8 cellular contexts compared by ENCODE assay signal in the genomic region with DNA sequence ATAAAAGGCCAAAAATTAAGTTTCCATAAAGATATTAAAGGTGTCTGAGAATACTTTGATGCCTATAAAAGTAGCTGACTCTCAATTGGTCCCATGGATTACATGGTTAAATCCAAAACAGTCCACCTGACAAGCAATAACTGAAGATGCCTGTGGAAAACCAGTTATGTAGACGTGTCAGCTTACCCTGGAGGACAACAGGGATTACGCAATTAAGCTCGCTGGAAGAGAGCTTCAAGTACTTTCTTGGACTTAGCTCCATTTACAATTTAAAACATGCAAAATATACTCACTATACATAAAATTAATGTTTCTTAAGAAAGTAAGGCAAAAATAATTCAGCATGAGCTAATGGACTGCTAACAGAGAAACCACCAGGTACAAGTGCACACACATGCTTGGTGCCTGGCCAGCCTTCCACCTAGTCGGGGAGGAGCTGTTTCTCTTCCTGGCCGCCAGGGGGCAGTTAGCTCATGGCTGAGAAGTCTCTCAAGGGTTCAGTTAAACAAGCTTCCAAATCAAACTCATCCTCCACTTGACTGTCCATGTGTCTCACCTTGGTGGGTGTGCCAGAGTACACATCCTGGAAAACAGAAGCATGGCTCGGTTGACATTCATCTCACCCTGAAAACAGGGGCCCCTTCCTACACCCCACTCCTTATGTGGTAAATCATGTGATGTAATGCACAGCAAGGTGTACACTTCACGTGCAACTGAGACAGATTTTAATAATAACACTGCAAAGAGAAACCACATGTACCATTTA. TPM values are rescaled to one million over a fixed set of nuclear protein-coding genes. Genes with fewer than 3 reads are reported as not detected.
A peak's percentile ranks its signal among the peaks of the same experiment; 100 is the strongest.
DNase-seq lines count a peak whose midpoint lies in the region; ATAC-seq, FAIRE-seq and TF ChIP-seq lines count a peak whose summit lies in the region.

No MANE protein-coding gene starts in this region.

- H3K79me2 ChIP-seq in DND-41 (ENCODE audit: insufficient read depth, low read length): peaks cover 18% of the 10 kb centered on the region
- H3K79me2 ChIP-seq in HCT116 (ENCODE audit: insufficient read depth, low read length): peaks cover 32% of the 10 kb centered on the region
- H3K79me2 ChIP-seq in astrocyte (ENCODE audit: insufficient read depth, low read length): no peaks in the 10 kb centered on the region

- peak; percentile 69 for TF ChIP-seq RAD21 in HCT116 (IDR thresholded peaks at IDR 0.05; ENCODE audit: low read depth)

- no peaks in the 10 kb centered on the region for H3K27me3 Mint-ChIP-seq in astrocyte (ENCODE audit: low read depth, unreplicated experiment)

- TF ChIP-seq CTCF in DND-41 (IDR thresholded peaks at IDR 0.05; ENCODE audit: borderline replicate concordance, extremely low read depth, low read length, poor library complexity, severe bottlenecking) (peak; percentile 96), HCT116 (IDR thresholded peaks at IDR 0.05 in 2 of 3, conservative IDR thresholded peaks at IDR 0.05 in 1 of 3; ENCODE audit: borderline replicate concordance in 1 of 3, insufficient read depth in 1 of 3, low read depth in 2 of 3, low read length in 2 of 3) (peak; percentile 79 to 95 (median 95)), astrocyte (IDR thresholded peaks at IDR 0.05; ENCODE audit: insufficient read depth, low read depth, low read length) (peak; percentile 95)

- no peak overlapping the region for H2AFZ ChIP-seq in DND-41 (ENCODE audit: low read depth, low read length)
- H2AFZ ChIP-seq in HCT116 (ENCODE audit: low read depth, low read length, poor library complexity, severe bottlenecking): no peak overlapping the region
- no peak overlapping the region for H2AFZ ChIP-seq in astrocyte (ENCODE audit: low read depth, low read length)

- peaks cover 19% of the 10 kb centered on the region for H3K36me3 Mint-ChIP-seq in astrocyte (ENCODE audit: low read depth, unreplicated experiment)

- ATAC-seq in DND-41 (ENCODE audit: insufficient read depth, low read depth) (peak; percentile 91), HCT116 (peak; percentile 91)

- H3K9ac ChIP-seq in DND-41 (ENCODE audit: low read depth, low read length): no peak overlapping the region
- no peak overlapping the region for H3K9ac ChIP-seq in HCT116 (ENCODE audit: low read length)
- H3K9ac ChIP-seq in astrocyte (ENCODE audit: low read length): no peak overlapping the region

- H3K4me3 ChIP-seq in DND-41 (ENCODE audit: low read depth in 1 of 2, low read length in 2 of 2): no peak overlapping the region
- no peak overlapping the region for H3K4me3 ChIP-seq in HCT116 (replicated peaks in 1 of 2; ENCODE audit: low read depth in 1 of 2, low read length in 2 of 2)
- H3K4me3 ChIP-seq in astrocyte (ENCODE audit: insufficient read depth, low read depth, low read length): no peak overlapping the region

- H3K27ac ChIP-seq in DND-41 (ENCODE audit: low read length) (no peak overlapping the region; the same call in 1 of the 2 replicates), HCT116 (ENCODE audit: low read depth, low read length) (no peak overlapping the region), astrocyte (ENCODE audit: low read depth, low read length) (no peak overlapping the region)

- no peaks in the 10 kb centered on the region for H3K4me1 Mint-ChIP-seq in astrocyte (ENCODE audit: low read depth, unreplicated experiment)

- no peak for TF ChIP-seq POLR2A in HCT116 (IDR thresholded peaks at IDR 0.05; ENCODE audit: borderline replicate concordance, extremely low read depth, insufficient read depth, insufficient read length)

- no peaks in the 10 kb centered on the region for H3K4me1 ChIP-seq in DND-41 (ENCODE audit: insufficient read depth, low read length)
- H3K4me1 ChIP-seq in HCT116 (ENCODE audit: control insufficient read depth in 1 of 2, insufficient read depth in 2 of 2, low read length in 2 of 2): no peaks in the 10 kb centered on the region
- no peaks in the 10 kb centered on the region for H3K4me1 ChIP-seq in astrocyte (ENCODE audit: insufficient read depth, low read length)

- peaks cover 47% of the 10 kb centered on the region for H4K20me1 ChIP-seq in DND-41 (ENCODE audit: insufficient read depth, low read length)
- H4K20me1 ChIP-seq in HCT116 (ENCODE audit: insufficient read depth): peaks cover 4% of the 10 kb centered on the region; the same call in 1 of the 2 replicates
- H4K20me1 ChIP-seq in astrocyte (ENCODE audit: insufficient read depth, low read length): peaks cover 26% of the 10 kb centered on the region

- peak; percentile 75 for DNase-seq in DND-41
- peak; percentile 67 for DNase-seq in HCT116 (ENCODE audit: low read depth, low spot score)
- peak; percentile 49 to 70 for DNase-seq in NCI-H187 (lab: John Stamatoyannopoulos, UW)
- DNase-seq in T-helper 22 cell (ENCODE audit: low read depth): peak; percentile 46
- peak; percentile 51 for DNase-seq in astrocyte (ENCODE audit: low read depth)
- peak in 26 of 51 donors; percentile 5 to 64 (median 35) for DNase-seq in hypothalamus (lab: John Stamatoyannopoulos, UW)
- peak; percentile 71 for DNase-seq in stimulated activated CD4-positive, alpha-beta T cell treated with anti-CD3 and anti-CD28 coated beads, Interleukin-12 subunit alpha, Interleukin-12 subunit beta, amount 100 ng/mL, for 4 hours
- DNase-seq in DMS79 (lab: John Stamatoyannopoulos, UW): no peak

- H3K4me2 ChIP-seq in DND-41 (ENCODE audit: insufficient read depth, low read length) (no peak overlapping the region), HCT116 (ENCODE audit: low read length) (no peak overlapping the region), astrocyte (ENCODE audit: low read length) (no peak overlapping the region)

- FAIRE-seq in astrocyte (lab: Jason Lieb, UNC): no peak

- H3K27me3 ChIP-seq in DND-41 (ENCODE audit: insufficient read depth, low read length, poor library complexity) (no peaks in the 10 kb centered on the region), HCT116 (ENCODE audit: insufficient read depth, low read length) (no peaks in the 10 kb centered on the region), astrocyte (ENCODE audit: insufficient read depth, low read length) (no peaks in the 10 kb centered on the region)

- no peaks in the 10 kb centered on the region for H3K9me2 ChIP-seq in HCT116 (ENCODE audit: insufficient read depth)

- no peak overlapping the region for H3K27ac Mint-ChIP-seq in astrocyte (ENCODE audit: unreplicated experiment)

- CTCF ChIA-PET in HCT116 (lab: Charles Lee): interaction anchor here (0.9 to 2.2 kb wide), 13 partner anchors 10 to 217 kb away, joined by 3 to 26 read pairs (median 6); partner anchors contain the start of genes SLBP, TACC3 and TMEM129

- RAD21 ChIA-PET in HCT116 (lab: Charles Lee; ENCODE audit: low non-redundant PET in 1 of 2, low total read pairs in 2 of 2, uncharacterized antibody in 2 of 2, unreplicated experiment in 2 of 2): interaction anchor here in 1 of 2 experiments (1.1 kb wide), 1 partner anchor 36 kb away, joined by 3 read pairs; no protein-coding TSS in a partner anchor

- peaks cover 79% of the 10 kb centered on the region for H3K36me3 ChIP-seq in DND-41 (ENCODE audit: insufficient read depth, low read length)
- peaks cover 43 to 65% of the 10 kb centered on the region in 2 experiments for H3K36me3 ChIP-seq in HCT116 (ENCODE audit: control insufficient read depth in 1 of 2, insufficient read depth in 2 of 2, low read length in 2 of 2)
- peaks cover 37% of the 10 kb centered on the region for H3K36me3 ChIP-seq in astrocyte (ENCODE audit: insufficient read depth, low read length)

- intact Hi-C loops in HCT116 (cut with micrococcal nuclease): loop anchor here (1.0 kb wide), 1 partner anchor 33 kb away; no protein-coding TSS in a partner anchor

- POLR2A ChIA-PET in HCT116 (lab: Charles Lee): interaction anchor here (0.8 to 1.2 kb wide), 5 partner anchors 9 to 180 kb away, joined by 3 to 6 read pairs (median 3); partner anchors contain the start of genes FAM53A, SLBP and TMEM129

- H3K9me3 Mint-ChIP-seq in astrocyte (ENCODE audit: unreplicated experiment): no peaks in the 10 kb centered on the region

- no peak overlapping the region for H3K4me3 Mint-ChIP-seq in astrocyte (ENCODE audit: unreplicated experiment)

- H3K9me3 ChIP-seq in DND-41 (ENCODE audit: insufficient read depth, low read length, severe bottlenecking): no peaks in the 10 kb centered on the region
- H3K9me3 ChIP-seq in HCT116 (ENCODE audit: control insufficient read depth in 1 of 2, insufficient read depth in 1 of 2, low read depth in 1 of 2, low read length in 2 of 2): no peaks in the 10 kb centered on the region
- no peaks in the 10 kb centered on the region for H3K9me3 ChIP-seq in astrocyte (ENCODE audit: insufficient read depth, low read depth, low read length)

- BruUV-seq in HCT116 (replicated peaks; lab: Mats Ljungman, UMichigan): TSS peak; percentile 34

TF ChIP-seq in HCT116, 20 proteins besides CTCF, POLR2A, EP300 and RAD21 (continues in another document):
- no peak for TF ChIP-seq SP1 (IDR thresholded peaks at IDR 0.05; ENCODE audit: low read depth)
- TF ChIP-seq CEBPB (IDR thresholded peaks at IDR 0.05; ENCODE audit: low read depth): no peak
- TF ChIP-seq TCF7L2 (IDR thresholded peaks at IDR 0.05; ENCODE audit: borderline replicate concordance, extremely low read depth, insufficient read depth, insufficient read length): no peak
- TF ChIP-seq FOSL1 (IDR thresholded peaks at IDR 0.05; ENCODE audit: low read depth): no peak
- no peak for TF ChIP-seq ZFX (IDR thresholded peaks at IDR 0.05)
- 0 out of 2 replicates have a peak, but pooled peaks have one; percentile 28 for TF ChIP-seq POLR2AphosphoS5 (IDR thresholded peaks at IDR 0.05; ENCODE audit: low read depth, low read length)
- TF ChIP-seq EZH2 (IDR thresholded peaks at IDR 0.05): no peak
- TF ChIP-seq ELF1 (IDR thresholded peaks at IDR 0.05; ENCODE audit: borderline replicate concordance, low read depth): no peak

RNA-seq across cellular contexts. Expression of gene FAM53A, which starts 9.2 kb away (rescaled TPM):
- total RNA-seq in HCT116 (2021; ENCODE audit: unreplicated experiment) (1.1 TPM), astrocyte (2.1 and 3.4 TPM in 2 replicates)
- 0.79 and 1.4 TPM in 2 replicates for polyA plus RNA-seq in HCT116 (2012)

RNA-seq across cellular contexts. Expression of gene SLBP, which starts 18.8 kb away (rescaled TPM):
- 101 TPM for total RNA-seq in HCT116 (2021; ENCODE audit: unreplicated experiment)
- polyA plus RNA-seq in HCT116 (2012): 37.5 and 49.0 TPM in 2 replicates
- 44.5 and 45.1 TPM in 2 replicates for total RNA-seq in astrocyte

RNA-seq across cellular contexts. Expression of gene TMEM129, which starts 27.8 kb away (rescaled TPM):
- 29.4 TPM for total RNA-seq in HCT116 (2021; ENCODE audit: unreplicated experiment)
- 24.9 and 26.5 TPM in 2 replicates for polyA plus RNA-seq in HCT116 (2012)
- total RNA-seq in astrocyte: 26.8 and 29.3 TPM in 2 replicates

RNA-seq across cellular contexts. Expression of gene TACC3, which starts 28.0 kb away (rescaled TPM):
- total RNA-seq in HCT116 (2021; ENCODE audit: unreplicated experiment) (106 TPM), astrocyte (10.2 and 15.0 TPM in 2 replicates)
- 99.5 and 103 TPM in 2 replicates for polyA plus RNA-seq in HCT116 (2012)
